ENCODE assay signal across 8 cellular contexts in genomic region chr20:41692479-41693135, GRCh38.
DNase-seq lines count a peak whose midpoint lies in the region; ATAC-seq lines count a peak whose summit lies in the region.

No MANE protein-coding gene starts in this region.

- DNase-seq in ACHN (peak; percentile 33), NCI-H510A (lab: John Stamatoyannopoulos, UW) (peak; percentile 39), lung microvascular endothelial cell (ENCODE audit: low read depth in 2 of 2) (peak; percentile 52 to 82)
- DNase-seq in activated CD8-positive, alpha-beta memory T cell treated with anti-CD3 and anti-CD28 coated beads for 1 hour (ENCODE audit: extremely low read depth in 1 of 2, low read depth in 1 of 2) = peak; percentile 32 to 54
- peak; percentile 65 for DNase-seq in effector CD4-positive, alpha-beta T cell
- DNase-seq in stimulated activated CD4-positive, alpha-beta T cell treated with anti-CD3 and anti-CD28 coated beads, TNF-alpha, amount 100 ng/mL, for 4 hours (ENCODE audit: low read depth in 3 of 3) = peak; percentile 48 to 57 (median 48)

- ATAC-seq in GM19025 (IDR thresholded peaks at IDR 0.05; ENCODE audit: low read depth, unreplicated experiment) = peak; percentile 34
- ATAC-seq in HG03196 (IDR thresholded peaks at IDR 0.05; ENCODE audit: unreplicated experiment) = peak; percentile 54

- in situ Hi-C loops in ACHN (cut with HindIII; ENCODE audit: low pct_ligation_motif_present, low pct_unique_long_range_greater_than_20kb, low sequenced_read_pairs) = no loop called here

Comparison
In these comparisons a context has a peak if more than half of its experiments do, and no peak if none do; other contexts are left out.
1. Peak in every context shown above with its lines: DNase-seq and ATAC-seq.